In genomic region chr9:84230355-84231136, GRCh38 we compare ENCODE assay signal across 14 cellular contexts.
A peak's percentile ranks its signal among the peaks of the same experiment; 100 is the strongest.
DNase-seq lines count a peak whose midpoint lies in the region; ATAC-seq and TF ChIP-seq lines count a peak whose summit lies in the region.
"Had no signal": no experiment of that assay in that cellular context is flagged by ENCODE, and none has a peak within 500 bp of the region (broad histone marks: within the 10 kb centered on the region; RNA-seq: fewer than 3 reads in every experiment).

No MANE protein-coding gene starts in this region.

- peak; percentile 47 for DNase-seq in GM23248
- DNase-seq in amniotic epithelial cell (ENCODE audit: low read depth) = peak; percentile 72
- DNase-seq in heart right ventricle = no peak
- no peak for DNase-seq in smooth muscle cell (lab: John Stamatoyannopoulos, UW; ENCODE audit: unreplicated experiment)
- DNase-seq in GM20000 (ENCODE audit: low spot score) = no peak
- DNase-seq in right lobe of liver = no peak
- DNase-seq in 8988T = no peak
- DNase-seq: activated T-cell treated with anti-CD3 and anti-CD28 coated beads, Interleukin-2, amount 50 U/mL, for 1 hour; Calu3; HCEC 1CT; NCI-H1417 had no signal

- H4K20me1 ChIP-seq in GM23248 (ENCODE audit: insufficient read depth) (no peaks in the 10 kb centered on the region), smooth muscle cell (ENCODE audit: low read depth) (no peaks in the 10 kb centered on the region)

- H3K4me1 ChIP-seq in GM23248 (ENCODE audit: insufficient read depth) (no peaks in the 10 kb centered on the region), heart right ventricle (peaks cover 0 to 37% (median 22%) of the 10 kb centered on the region in 9 donors), smooth muscle cell (ENCODE audit: low read depth) (peaks cover 3% of the 10 kb centered on the region), right lobe of liver (no peaks in the 10 kb centered on the region)
- H3K4me1 ChIP-seq: SJSA1 had no signal

- WGBS in GM23248 (ENCODE audit: low coverage in 1 of 2, low lambda C conversion rate in 2 of 2, missing lambda C conversion rate in 2 of 2), 2 experiments = 20 to 22% methylated on average over 6 of the region's 6 CpGs
- WGBS in heart right ventricle, 2 donors = 56 to 63% methylated on average over 6 of the region's 6 CpGs
- 57% methylated on average over 6 of the region's 6 CpGs for WGBS in smooth muscle cell (ENCODE audit: low lambda C conversion rate)
- 56% methylated on average over 5 of the region's 6 CpGs for WGBS in right lobe of liver (ENCODE audit: insufficient coverage, low coverage, low lambda C conversion rate, missing lambda C conversion rate)

- intact Hi-C loops in heart right ventricle (cut with DNase I) = no loop called here
- intact Hi-C loops in right lobe of liver (cut with DNase I) = no loop called here

- H3F3A ChIP-seq in GM23248 (ENCODE audit: insufficient read depth) (no peaks in the 10 kb centered on the region), smooth muscle cell (ENCODE audit: low read depth) (peaks cover 4% of the 10 kb centered on the region)

- H3K79me2 ChIP-seq in GM23248 (ENCODE audit: insufficient read depth) (no peaks in the 10 kb centered on the region), smooth muscle cell (ENCODE audit: low read depth) (no peaks in the 10 kb centered on the region)

- H3K27ac ChIP-seq in GM23248 (no peak overlapping the region), heart right ventricle (peak overlapping the region in 1 of 10 donors; percentile 23), smooth muscle cell (ENCODE audit: low read depth) (no peak overlapping the region), right lobe of liver (no peak overlapping the region)
- H3K27ac ChIP-seq: SJSA1 had no signal

- H3K4me2 ChIP-seq in GM23248 (ENCODE audit: unreplicated experiment) (no peak overlapping the region), smooth muscle cell (peak overlapping the region; percentile 10)

- no peak for TF ChIP-seq CTCF in heart right ventricle (IDR thresholded peaks at IDR 0.05)
- TF ChIP-seq CTCF in smooth muscle cell (IDR thresholded peaks at IDR 0.05; ENCODE audit: borderline replicate concordance, insufficient read depth, poor library complexity, severe bottlenecking) = no peak
- no peak for TF ChIP-seq CTCF in GM20000 (IDR thresholded peaks at IDR 0.05; ENCODE audit: extremely low read depth, missing control alignments)
- TF ChIP-seq CTCF in right lobe of liver (IDR thresholded peaks at IDR 0.05) = no peak

- ATAC-seq in heart right ventricle (peak in 5 of 8 donors; percentile 25 to 64 (median 37)), right lobe of liver (no peak)
- ATAC-seq: WTC11 had no signal

- H3K4me3 ChIP-seq in GM23248 (no peak overlapping the region), heart right ventricle (no peak overlapping the region), smooth muscle cell (no peak overlapping the region), right lobe of liver (no peak overlapping the region)
- H3K4me3 ChIP-seq: SJSA1, skin epidermis had no signal

- H3K36me3 ChIP-seq in GM23248 (ENCODE audit: low read depth) = no peaks in the 10 kb centered on the region
- H3K36me3 ChIP-seq in heart right ventricle = no peaks in the 10 kb centered on the region
- H3K36me3 ChIP-seq in smooth muscle cell (ENCODE audit: low read depth) = no peaks in the 10 kb centered on the region
- H3K36me3 ChIP-seq in right lobe of liver = no peaks in the 10 kb centered on the region
- H3K36me3 ChIP-seq: SJSA1 had no signal

- no peak for TF ChIP-seq POLR2A in right lobe of liver (IDR thresholded peaks at IDR 0.05)

- peak overlapping the region; percentile 47; the same call in 1 of the 2 replicates for H2AFZ ChIP-seq in GM23248
- H2AFZ ChIP-seq in smooth muscle cell (ENCODE audit: low read depth) = no peak overlapping the region

- in situ Hi-C loops in GM23248 (cut with MboI) = no loop called here

- H3K9me3 ChIP-seq in GM23248 (ENCODE audit: low read depth) = no peaks in the 10 kb centered on the region
- H3K9me3 ChIP-seq in heart right ventricle = no peaks in the 10 kb centered on the region
- H3K9me3 ChIP-seq in smooth muscle cell (replicated peaks; ENCODE audit: low read depth) = no peaks in the 10 kb centered on the region
- no peaks in the 10 kb centered on the region for H3K9me3 ChIP-seq in right lobe of liver
- H3K9me3 ChIP-seq: SJSA1 had no signal

- no peaks in the 10 kb centered on the region for H3K27me3 ChIP-seq in GM23248 (replicated peaks; ENCODE audit: insufficient read depth)
- H3K27me3 ChIP-seq in heart right ventricle = no peaks in the 10 kb centered on the region
- H3K27me3 ChIP-seq in smooth muscle cell (ENCODE audit: low read depth) = peaks cover 1% of the 10 kb centered on the region
- no peaks in the 10 kb centered on the region for H3K27me3 ChIP-seq in right lobe of liver
- H3K27me3 ChIP-seq: SJSA1 had no signal

- H3K9ac ChIP-seq in GM23248 (no peak overlapping the region), smooth muscle cell (ENCODE audit: low read depth) (no peak overlapping the region)

- H3K9me2 ChIP-seq in GM23248 (ENCODE audit: insufficient read depth) = no peaks in the 10 kb centered on the region

Comparison
In these comparisons a context has a peak if more than half of its experiments do, and no peak if none do; other contexts are left out.
1. DNase-seq: peak in GM23248 (single experiment) and amniotic epithelial cell (single experiment); none in heart right ventricle (0 of 2), smooth muscle cell (single experiment), GM20000 (single experiment), right lobe of liver (0 of 3) and 8988T (single experiment).
2. ATAC-seq: peak in heart right ventricle (5 of 8); none in right lobe of liver (0 of 4).